Comparison of ENCODE assay signal across 2 cellular contexts in genomic region chr15:77597804-77598453, GRCh38.
TF ChIP-seq lines count a peak whose summit lies in the region.

No MANE protein-coding gene starts in this region.

TF ChIP-seq in IMR-90, 13 proteins besides CTCF, POLR2A, EP300 and RAD21:
- TF ChIP-seq MAFK (IDR thresholded peaks at IDR 0.05; ENCODE audit: low read depth, low read length) = peak; percentile 22; the same call in 1 of the 2 replicates
- TF ChIP-seq RFX5 (IDR thresholded peaks at IDR 0.05; ENCODE audit: low read depth, low read length) = no peak
- TF ChIP-seq, protein P1, sequence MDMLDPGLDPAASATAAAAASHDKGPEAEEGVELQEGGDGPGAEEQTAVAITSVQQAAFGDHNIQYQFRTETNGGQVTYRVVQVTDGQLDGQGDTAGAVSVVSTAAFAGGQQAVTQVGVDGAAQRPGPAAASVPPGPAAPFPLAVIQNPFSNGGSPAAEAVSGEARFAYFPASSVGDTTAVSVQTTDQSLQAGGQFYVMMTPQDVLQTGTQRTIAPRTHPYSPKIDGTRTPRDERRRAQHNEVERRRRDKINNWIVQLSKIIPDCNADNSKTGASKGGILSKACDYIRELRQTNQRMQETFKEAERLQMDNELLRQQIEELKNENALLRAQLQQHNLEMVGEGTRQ (IDR thresholded peaks at IDR 0.05; ENCODE audit: low read depth, low read length) = no peak
- TF ChIP-seq CEBPB (IDR thresholded peaks at IDR 0.05; ENCODE audit: low read depth, low read length) = no peak

TF ChIP-seq in H1, 55 proteins besides CTCF, POLR2A, EP300 and RAD21:
- TF ChIP-seq CBX8 (IDR thresholded peaks at IDR 0.05; ENCODE audit: borderline replicate concordance, low read depth, low read length) (no peak), CEBPB (IDR thresholded peaks at IDR 0.05; ENCODE audit: low read depth, low read length) (no peak), SRF (IDR thresholded peaks at IDR 0.05; ENCODE audit: low read depth, low read length) (no peak), ZNF274 (IDR thresholded peaks at IDR 0.05; ENCODE audit: borderline replicate concordance, extremely low read depth, low read length) (no peak), TBP (IDR thresholded peaks at IDR 0.05; ENCODE audit: low read depth, low read length) (no peak), SP1 (IDR thresholded peaks at IDR 0.05; ENCODE audit: low read depth, low read length) (no peak), SAP30 (IDR thresholded peaks at IDR 0.05; ENCODE audit: insufficient read depth, insufficient replicate concordance, low read length) (no peak), BCL11A (IDR thresholded peaks at IDR 0.05; ENCODE audit: low read depth in 2 of 2, low read length in 2 of 2) (no peak), TAF1 (IDR thresholded peaks at IDR 0.05; ENCODE audit: low read depth, low read length) (no peak)
TF ChIP-seq in H1: peak in this region for 0.
